In the genomic region with DNA sequence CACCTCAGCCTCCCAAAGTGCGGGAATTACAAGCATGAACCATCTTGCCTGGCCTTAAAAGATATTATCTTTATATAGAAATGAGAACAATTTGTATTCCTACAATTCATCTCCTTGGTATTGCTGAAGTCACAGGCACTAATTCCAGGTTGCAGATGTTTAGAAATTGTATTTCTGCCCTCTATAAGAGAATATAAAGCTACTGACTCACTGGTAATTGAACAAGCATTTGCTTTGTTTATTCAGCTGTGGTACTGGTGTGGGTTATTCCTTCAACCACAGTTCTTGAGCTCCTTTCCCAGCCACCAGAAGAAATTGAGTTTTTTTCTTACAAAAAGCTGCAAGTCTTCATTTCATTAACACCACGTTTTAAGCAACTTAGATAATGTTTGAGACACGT, we compare ENCODE assay signal across 12 cellular contexts. TPM values are rescaled to one million over a fixed set of nuclear protein-coding genes. Genes with fewer than 3 reads are reported as not detected.
DNase-seq lines count a peak whose midpoint lies in the region; ATAC-seq, FAIRE-seq and TF ChIP-seq lines count a peak whose summit lies in the region.
"Had no signal": no experiment of that assay in that cellular context is flagged by ENCODE, and none has a peak within 500 bp of the region (broad histone marks: within the 10 kb centered on the region; RNA-seq: fewer than 3 reads in every experiment).

No MANE protein-coding gene starts in this region.

- no peak overlapping the region for H3K4me3 ChIP-seq in BJ (ENCODE audit: low read depth, low read length)

- no peaks in the 10 kb centered on the region for H3K36me3 ChIP-seq in BJ (ENCODE audit: control insufficient read depth, insufficient read depth, low read length)

- H3K36me3 Mint-ChIP-seq in memory B cell = peaks cover 3% of the 10 kb centered on the region

- TF ChIP-seq CTCF in BJ (IDR thresholded peaks at IDR 0.05; ENCODE audit: insufficient read depth, low read depth, low read length) = no peak

- no peak for TF ChIP-seq POLR2A in H54 (IDR thresholded peaks at IDR 0.05; ENCODE audit: low read depth, low read length)

- no peak overlapping the region for H3K4me3 Mint-ChIP-seq in memory B cell

- POLR2A ChIA-PET in BJ (lab: Charles Lee) = interaction anchor here (0.7 kb wide), 3 partner anchors 16 to 615 kb away, joined by 3 to 9 read pairs (median 5); no protein-coding TSS in a partner anchor

- peak; percentile 82 for FAIRE-seq in H54 (lab: Jason Lieb, UNC)

- peaks cover 10% of the 10 kb centered on the region for H3K27me3 ChIP-seq in BJ (ENCODE audit: control insufficient read depth, insufficient read depth, low read length)

- peak; percentile 94 for DNase-seq in BJ (ENCODE audit: low read depth)
- DNase-seq in H54 (ENCODE audit: insufficient read length, low spot score) = peak; percentile 13
- DNase-seq in astrocyte of the hippocampus (ENCODE audit: low read depth, low spot score) = peak; percentile 84
- DNase-seq in memory B cell (ENCODE audit: low spot score in 2 of 2) = no peak
- DNase-seq in NCI-H1105 (lab: John Stamatoyannopoulos, UW) = no peak
- no peak for DNase-seq in NCI-H526 (lab: John Stamatoyannopoulos, UW)
- DNase-seq in DMS 273 treated with DMSO at 0.1 percent for 48 hours (lab: John Stamatoyannopoulos, UW) = no peak
- DNase-seq in GOT3 (lab: John Stamatoyannopoulos, UW) = no peak
- DNase-seq: activated naive CD4-positive, alpha-beta T cell; GDM1; hippocampal formation; NCI-H1417 treated with DMSO at 0.1 percent for 48 hours had no signal

- peaks cover 1% of the 10 kb centered on the region for H3K9me3 Mint-ChIP-seq in memory B cell

- H3K4me1 Mint-ChIP-seq in memory B cell = peaks cover 26% of the 10 kb centered on the region

- peak overlapping the region; percentile 41 for H3K27ac Mint-ChIP-seq in memory B cell

- ATAC-seq in memory B cell (ENCODE audit: low read depth) = no peak

- H3K27me3 Mint-ChIP-seq in memory B cell = no peaks in the 10 kb centered on the region

- CTCF ChIA-PET in BJ (lab: Yijun Ruan, JAX) = interaction anchor here (0.9 to 1.8 kb wide), 5 partner anchors 13 to 51 kb away, joined by 3 to 9 read pairs (median 4); a partner anchor contains a TSS

RNA-seq across cellular contexts. Expression of a gene that starts 29.0 kb away (rescaled TPM):
- polyA plus RNA-seq in BJ (2011; rRNA removed) = 1.0 and 1.8 TPM in 2 replicates
- polyA minus RNA-seq in BJ (2011; rRNA and poly(A)+ RNA removed) = 0.72 and 0.81 TPM in 2 replicates

Comparison
In these comparisons a context has a peak if more than half of its experiments do, and no peak if none do; other contexts are left out.
1. DNase-seq: peak in BJ (single experiment), H54 (single experiment) and astrocyte of the hippocampus (single experiment); none in memory B cell (0 of 2), NCI-H1105 (single experiment), NCI-H526 (0 of 2), DMS 273 treated with DMSO at 0.1 percent for 48 hours (single experiment) and GOT3 (single experiment).